In genomic region chr17:7470457-7470973, GRCh38 we compare ENCODE assay signal across 19 cellular contexts. TPM values are rescaled to one million over a fixed set of nuclear protein-coding genes. Genes with fewer than 3 reads are reported as not detected.
"Had no signal": no experiment of that assay in that cellular context is flagged by ENCODE, and none has a peak within 500 bp of the region (broad histone marks: within the 10 kb centered on the region; RNA-seq: fewer than 3 reads in every experiment).

No MANE protein-coding gene starts in this region.

RNA-seq across cellular contexts. Expression of gene SLC35G6, which starts 10.7 kb away (rescaled TPM):
- total RNA-seq: dermis microvascular lymphatic vessel endothelial cell, esophagus squamous epithelium, glomerular endothelial cell, kidney epithelial cell, left cardiac atrium, left ventricle myocardium superior, lung microvascular endothelial cell, myocyte, natural killer cell, occipital lobe, ovary, progenitor cell of endocrine pancreas, right atrium auricular region, smooth muscle cell, suprapubic skin, transverse colon, ureter, vagina had no signal
- polyA plus RNA-seq: neural cell, ovary, smooth muscle cell had no signal
